25 cellular contexts compared by ENCODE assay signal in genomic region chr1:47968489-47968888, GRCh38. TPM values are rescaled to one million over a fixed set of nuclear protein-coding genes. Genes with fewer than 3 reads are reported as not detected.
"Had no signal": no experiment of that assay in that cellular context is flagged by ENCODE, and none has a peak within 500 bp of the region (broad histone marks: within the 10 kb centered on the region; RNA-seq: fewer than 3 reads in every experiment).

No MANE protein-coding gene starts in this region.

- H3K4me2 ChIP-seq: SK-N-SH had no signal

- FAIRE-seq: HTR-8/SVneo had no signal

- H3K36me3 Mint-ChIP-seq: T-cell had no signal

- H3K27me3 ChIP-seq: MG63 had no signal

- H3K27ac ChIP-seq: HL-60, RWPE1 had no signal

- DNase-seq: Karpas-422, KG1, MG63, NCI-H1092, NCI-H1105 treated with DMSO at 0.1 percent for 48 hours, NCI-H1417 treated with DMSO at 0.1 percent for 48 hours, NCI-H146, NCI-H1694 treated with DMSO at 0.1 percent for 48 hours, NCI-H1930, NCI-H2171, NCI-H345, NCI-H446 treated with DMSO at 0.1 percent for 48 hours, NCI-H524 treated with DMSO at 0.1 percent for 48 hours, NCI-H69, NCI-H774, PC-3, SHP77, SK-N-SH, SW 1271, T-cell had no signal

- H3K4me3 Mint-ChIP-seq: T-cell had no signal

- H3K4me1 Mint-ChIP-seq: T-cell had no signal

- H3K9me3 Mint-ChIP-seq: T-cell had no signal

- H3K4me3 ChIP-seq: MG63 had no signal

- ATAC-seq: Panc1, PC-3, T-cell had no signal

- H3K9ac ChIP-seq: SK-N-SH had no signal

- H3K36me3 ChIP-seq: MG63 had no signal

- H3K27ac Mint-ChIP-seq: T-cell had no signal

- H3K9me3 ChIP-seq: MG63, SK-N-SH had no signal

RNA-seq across cellular contexts. Expression of gene TRABD2B, which starts 28.7 kb away (rescaled TPM):
- total RNA-seq: SK-MEL-5, T-cell had no signal
